In genomic region chr1:110136911-110137310, GRCh38 we compare ENCODE assay signal across 12 cellular contexts. TPM values are rescaled to one million over a fixed set of nuclear protein-coding genes. Genes with fewer than 3 reads are reported as not detected.
DNase-seq lines count a peak whose midpoint lies in the region; ATAC-seq and TF ChIP-seq lines count a peak whose summit lies in the region.
"Had no signal": no experiment of that assay in that cellular context is flagged by ENCODE, and none has a peak within 500 bp of the region (broad histone marks: within the 10 kb centered on the region; RNA-seq: fewer than 3 reads in every experiment).

No MANE protein-coding gene starts in this region.

- H4K20me1 ChIP-seq in BLaER1, result no peaks in the 10 kb centered on the region
- H4K20me1 ChIP-seq in SK-N-SH (ENCODE audit: insufficient read depth), result no peaks in the 10 kb centered on the region

- no peaks in the 10 kb centered on the region for H3K79me2 ChIP-seq in SK-N-SH (ENCODE audit: insufficient read depth)

- no peaks in the 10 kb centered on the region for H3K9me2 ChIP-seq in SK-N-SH

- H3K9ac ChIP-seq in BLaER1, result no peak overlapping the region
- no peak overlapping the region for H3K9ac ChIP-seq in SK-N-SH
- H3K9ac ChIP-seq in iPS-15b (ENCODE audit: low read depth, low read length), result no peak overlapping the region

- no peaks in the 10 kb centered on the region; the same call in 1 of the 2 replicates for H3K9me3 ChIP-seq in BLaER1
- no peaks in the 10 kb centered on the region for H3K9me3 ChIP-seq in SK-N-SH
- H3K9me3 ChIP-seq in iPS-15b (ENCODE audit: control insufficient read depth, insufficient read depth, low read length), result no peaks in the 10 kb centered on the region
- H3K9me3 ChIP-seq: breast epithelium, Caco-2, SJSA1 had no signal

- H2AFZ ChIP-seq in SK-N-SH (ENCODE audit: low read depth), result no peak overlapping the region

- H3K4me1 ChIP-seq in BLaER1 (peaks cover 44% of the 10 kb centered on the region), SK-N-SH (ENCODE audit: control insufficient read depth in 1 of 2, insufficient read depth in 2 of 2, low read depth in 1 of 2, low read length in 1 of 2) (peaks cover 0 to 33% of the 10 kb centered on the region in 2 experiments; a peak in 1 of 4 replicates), iPS-15b (ENCODE audit: control insufficient read depth, insufficient read depth, low read length) (peaks cover 5% of the 10 kb centered on the region), foreskin keratinocyte (no peaks in the 10 kb centered on the region)
- H3K4me1 ChIP-seq: breast epithelium, Caco-2 had no signal

- WGBS in SK-N-SH (ENCODE audit: low lambda C conversion rate), result 0% methylated on average over 7 of the region's 7 CpGs

- H3K27ac ChIP-seq in BLaER1 (no peak overlapping the region), SK-N-SH (ENCODE audit: low read depth in 2 of 2, low read length in 1 of 2) (peak overlapping the region in 1 of 2 experiments; percentile 25; a peak in 2 of 4 replicates), foreskin keratinocyte (no peak overlapping the region)
- H3K27ac ChIP-seq: breast epithelium, SJSA1 had no signal

- no peaks in the 10 kb centered on the region for H3K36me3 ChIP-seq in BLaER1
- H3K36me3 ChIP-seq in SK-N-SH (replicated peaks in 1 of 2; ENCODE audit: control insufficient read depth in 1 of 2, insufficient read depth in 2 of 2, low read length in 1 of 2), result no peaks in the 10 kb centered on the region
- no peaks in the 10 kb centered on the region for H3K36me3 ChIP-seq in iPS-15b (ENCODE audit: control insufficient read depth, insufficient read depth, low read length)
- H3K36me3 ChIP-seq: breast epithelium, SJSA1 had no signal

- no peaks in the 10 kb centered on the region for H3F3A ChIP-seq in SK-N-SH (replicated peaks; ENCODE audit: insufficient read depth)

- POLR2A ChIA-PET in SK-N-SH (lab: Yijun Ruan, JAX), result no interaction called here

- ATAC-seq in foreskin keratinocyte (no peak), GM19395 (IDR thresholded peaks at IDR 0.05; ENCODE audit: unreplicated experiment) (no peak)

- TF ChIP-seq EP300 in SK-N-SH (IDR thresholded peaks at IDR 0.05; ENCODE audit: borderline replicate concordance in 1 of 2, low read depth in 1 of 2, low read length in 1 of 2), result no peak

- DNase-seq in NCI-H1092 treated with DMSO at 0.1 percent for 48 hours (lab: John Stamatoyannopoulos, UW) (peak; percentile 84), SK-N-SH (peak; percentile 77), foreskin keratinocyte (no peak), D341Med (ENCODE audit: low spot score) (no peak)
- DNase-seq in activated effector memory CD4-positive, alpha-beta T cell treated with anti-CD3 and anti-CD28 coated beads, Interleukin-2, amount 50 U/mL, for 16 hours, result no peak

- no peak for TF ChIP-seq CTCF in SK-N-SH (IDR thresholded peaks at IDR 0.05)
- no peak for TF ChIP-seq CTCF in foreskin keratinocyte (conservative IDR thresholded peaks at IDR 0.05)

- no peak overlapping the region for H3K4me3 ChIP-seq in BLaER1
- H3K4me3 ChIP-seq in SK-N-SH (ENCODE audit: low read depth in 2 of 2, low read length in 1 of 2), result no peak overlapping the region
- H3K4me3 ChIP-seq in iPS-15b (ENCODE audit: low read depth, low read length), result peak overlapping the region; percentile 23
- H3K4me3 ChIP-seq: breast epithelium, SJSA1 had no signal

- CTCF ChIA-PET in SK-N-SH (lab: Yijun Ruan, JAX), result interaction anchor here (1.1 kb wide), 1 partner anchor 71 kb away, joined by 4 read pairs; no protein-coding TSS in a partner anchor

- H3K27me3 ChIP-seq in BLaER1 (no peaks in the 10 kb centered on the region), SK-N-SH (ENCODE audit: insufficient read depth) (peaks cover 23% of the 10 kb centered on the region; the same call in 1 of the 2 replicates), iPS-15b (ENCODE audit: control insufficient read depth, insufficient read depth, low read length) (peaks cover 9% of the 10 kb centered on the region), foreskin keratinocyte (peaks cover 70% of the 10 kb centered on the region)

- no peak for TF ChIP-seq RAD21 in SK-N-SH (IDR thresholded peaks at IDR 0.05; ENCODE audit: low read length)

- H3K4me2 ChIP-seq in BLaER1 (peak overlapping the region; percentile 79), SK-N-SH (no peak overlapping the region)

TF ChIP-seq in SK-N-SH, 30 proteins besides CTCF, POLR2A, EP300 and RAD21:
- TF ChIP-seq SMC3 (IDR thresholded peaks at IDR 0.05; ENCODE audit: low read depth, low read length) (no peak), USF1 (IDR thresholded peaks at IDR 0.05; ENCODE audit: borderline replicate concordance, low read depth) (peak; percentile 63; the same call in 1 of the 2 replicates), CHD2 (IDR thresholded peaks at IDR 0.05; ENCODE audit: low read length, partially characterized antibody) (peak; percentile 67), USF2 (IDR thresholded peaks at IDR 0.05; ENCODE audit: borderline replicate concordance, low read depth, low read length) (peak; percentile 43; the same call in 1 of the 2 replicates)

RNA-seq across cellular contexts. Expression of gene SLC6A17, which starts 13.4 kb away (rescaled TPM):
- 0.62 and 0.67 TPM in 2 replicates for polyA plus RNA-seq in SK-N-SH (2012; rRNA removed)
- polyA plus RNA-seq in SK-N-SH (2012; cell fraction: cytosol; rRNA removed), result 0.28 and 0.46 TPM in 2 replicates
- 2.0 and 2.1 TPM in 2 replicates for polyA plus RNA-seq in SK-N-SH (2012; cell fraction: nucleus; rRNA removed)
- 0.03 and 0.07 TPM in 2 replicates for total RNA-seq in foreskin keratinocyte
- polyA plus RNA-seq in foreskin keratinocyte, result 0.01 and 0.02 TPM in 2 replicates
- total RNA-seq: Caco-2 had no signal

RNA-seq across cellular contexts. Expression of gene UBL4B, which starts 24.7 kb away (rescaled TPM):
- polyA plus RNA-seq in SK-N-SH (2012; rRNA removed), result not detected in 2 replicates
- polyA plus RNA-seq in SK-N-SH (2012; cell fraction: cytosol; rRNA removed), result not detected in 2 replicates
- 0.06 TPM in 1 of 2 replicates, not detected in the other for polyA plus RNA-seq in SK-N-SH (2012; cell fraction: nucleus; rRNA removed)
- total RNA-seq in foreskin keratinocyte, result not detected in 2 replicates
- not detected in 2 replicates for polyA plus RNA-seq in foreskin keratinocyte
- total RNA-seq: Caco-2, lung microvascular endothelial cell, SJSA1 had no signal

Comparison
In these comparisons a context has a peak if more than half of its experiments do, and no peak if none do; other contexts are left out.
1. DNase-seq: peak in NCI-H1092 treated with DMSO at 0.1 percent for 48 hours (single experiment) and SK-N-SH (single experiment); none in foreskin keratinocyte (0 of 2), D341Med (single experiment) and activated effector memory CD4-positive, alpha-beta T cell treated with anti-CD3 and anti-CD28 coated beads, Interleukin-2, amount 50 U/mL, for 16 hours (single experiment).